Comparison of ENCODE assay signal across 24 cellular contexts in genomic region chr4:102339018-102339417, GRCh38. TPM values are rescaled to one million over a fixed set of nuclear protein-coding genes. Genes with fewer than 3 reads are reported as not detected.
DNase-seq lines count a peak whose midpoint lies in the region; ATAC-seq and TF ChIP-seq lines count a peak whose summit lies in the region.
"Had no signal": no experiment of that assay in that cellular context is flagged by ENCODE, and none has a peak within 500 bp of the region (broad histone marks: within the 10 kb centered on the region; RNA-seq: fewer than 3 reads in every experiment).

No MANE protein-coding gene starts in this region.

- H3K4me1 ChIP-seq in Caco-2 = peaks cover 27% of the 10 kb centered on the region
- peaks cover 78% of the 10 kb centered on the region for H3K4me1 ChIP-seq in Loucy (ENCODE audit: insufficient read depth, low read length, poor library complexity, severe bottlenecking)
- peaks cover 10% of the 10 kb centered on the region for H3K4me1 ChIP-seq in endodermal cell (ENCODE audit: control insufficient read depth, insufficient read depth, low read length)
- peaks cover 7% of the 10 kb centered on the region for H3K4me1 ChIP-seq in ovary (ENCODE audit: insufficient read depth)
- H3K4me1 ChIP-seq: BE2C, Peyer's patch had no signal

- POLR2A ChIA-PET in Caco-2 (lab: Charles Lee) = no interaction called here

- H3K4me2 ChIP-seq in Loucy (ENCODE audit: low read depth, low read length, poor library complexity, severe bottlenecking) = peak overlapping the region; percentile 93

- intact Hi-C loops in Caco-2 (cut with micrococcal nuclease; ENCODE audit: unreplicated experiment) = no loop called here
- intact Hi-C loops in ovary (cut with DNase I) = no loop called here

- H3K9me3 ChIP-seq in Caco-2 = no peaks in the 10 kb centered on the region
- H3K9me3 ChIP-seq in Loucy (ENCODE audit: insufficient read depth, low read depth, low read length) = no peaks in the 10 kb centered on the region
- no peaks in the 10 kb centered on the region for H3K9me3 ChIP-seq in endodermal cell (ENCODE audit: control insufficient read depth, low read length)
- H3K9me3 ChIP-seq in ovary = no peaks in the 10 kb centered on the region
- H3K9me3 ChIP-seq: BE2C, Peyer's patch had no signal

- no peak overlapping the region for H3K4me3 Mint-ChIP-seq in Caco-2 (ENCODE audit: unreplicated experiment)
- no peak overlapping the region for H3K4me3 Mint-ChIP-seq in endodermal cell
- H3K4me3 Mint-ChIP-seq: CD14-positive monocyte, IgD-negative memory B cell had no signal

- CTCF ChIA-PET in Caco-2 (lab: Charles Lee) = no interaction called here

- no peak for TF ChIP-seq POLR2A in ovary (IDR thresholded peaks at IDR 0.05)

- no peak overlapping the region for H2AFZ ChIP-seq in Loucy (ENCODE audit: low read length)

- H3K27ac Mint-ChIP-seq in Caco-2 (ENCODE audit: unreplicated experiment) = no peak overlapping the region
- H3K27ac Mint-ChIP-seq in endodermal cell = peak overlapping the region; percentile 20
- H3K27ac Mint-ChIP-seq: IgD-negative memory B cell had no signal

- no TSS peak for BruUV-seq in Caco-2 (replicated peaks; lab: Mats Ljungman, UMichigan)

- H4K20me1 ChIP-seq in Loucy (ENCODE audit: insufficient read depth, low read length, poor library complexity, severe bottlenecking) = peaks cover 95% of the 10 kb centered on the region

- H3K9me3 Mint-ChIP-seq in Caco-2 (ENCODE audit: unreplicated experiment) (no peaks in the 10 kb centered on the region), endodermal cell (no peaks in the 10 kb centered on the region)
- H3K9me3 Mint-ChIP-seq: CD14-positive monocyte, IgD-negative memory B cell had no signal

- peak; percentile 41 to 52 for DNase-seq in Caco-2
- no peak for DNase-seq in endodermal cell
- peak; percentile 67 for DNase-seq in islet precursor cell
- no peak for DNase-seq in ovary
- no peak for DNase-seq in NCI-H510A (lab: John Stamatoyannopoulos, UW)
- DNase-seq: 8988T, ACHN, BE2C, Karpas-422, NCI-H1105, NCI-H146, NCI-H1930, NCI-H446, NCI-H526, Peyer's patch, SIG-M5, SW 1271 had no signal

- H3K36me3 ChIP-seq in Caco-2 (ENCODE audit: control insufficient read depth, insufficient read depth, low read length) = no peaks in the 10 kb centered on the region
- no peaks in the 10 kb centered on the region for H3K36me3 ChIP-seq in Loucy (ENCODE audit: insufficient read depth, low read length)
- peaks cover 3% of the 10 kb centered on the region for H3K36me3 ChIP-seq in endodermal cell (ENCODE audit: control insufficient read depth, insufficient read depth, low read length)
- H3K36me3 ChIP-seq in ovary = no peaks in the 10 kb centered on the region
- H3K36me3 ChIP-seq: BE2C, Peyer's patch had no signal

- H3K36me3 Mint-ChIP-seq in Caco-2 (ENCODE audit: insufficient read depth, unreplicated experiment) (peaks cover 4% of the 10 kb centered on the region), endodermal cell (ENCODE audit: low read depth) (no peaks in the 10 kb centered on the region)

- H3K27ac ChIP-seq in endodermal cell (ENCODE audit: low read depth, low read length) (no peak overlapping the region), ovary (no peak overlapping the region)
- H3K27ac ChIP-seq: Peyer's patch, SK-N-MC had no signal

- H3K27me3 Mint-ChIP-seq in Caco-2 (ENCODE audit: insufficient read depth, unreplicated experiment) (no peaks in the 10 kb centered on the region), endodermal cell (ENCODE audit: insufficient read depth) (no peaks in the 10 kb centered on the region)

- H3K27me3 ChIP-seq in Caco-2 (replicated peaks; ENCODE audit: control insufficient read depth, insufficient read depth, low read length) = no peaks in the 10 kb centered on the region
- H3K27me3 ChIP-seq in Loucy (ENCODE audit: insufficient read depth, low read length, poor library complexity, severe bottlenecking) = no peaks in the 10 kb centered on the region
- no peaks in the 10 kb centered on the region for H3K27me3 ChIP-seq in endodermal cell (ENCODE audit: control insufficient read depth, insufficient read depth, low read length, poor library complexity, severe bottlenecking)
- H3K27me3 ChIP-seq in ovary = no peaks in the 10 kb centered on the region
- H3K27me3 ChIP-seq: BE2C, Peyer's patch had no signal

- peaks cover 2% of the 10 kb centered on the region; the same call in 1 of the 2 replicates for H3F3A ChIP-seq in Loucy (ENCODE audit: low read depth)

- TF ChIP-seq EP300 in ovary (IDR thresholded peaks at IDR 0.05) = no peak

- peaks cover 9% of the 10 kb centered on the region for H3K4me1 Mint-ChIP-seq in Caco-2 (ENCODE audit: low read depth, unreplicated experiment)
- H3K4me1 Mint-ChIP-seq in endodermal cell = peaks cover 70% of the 10 kb centered on the region

- H3K4me3 ChIP-seq in Caco-2 (ENCODE audit: low read depth, low read length) (no peak overlapping the region), Loucy (ENCODE audit: low read length, poor library complexity, severe bottlenecking) (peak overlapping the region; percentile 81), endodermal cell (ENCODE audit: low read length) (no peak overlapping the region), ovary (no peak overlapping the region)
- H3K4me3 ChIP-seq: Peyer's patch, SK-N-MC had no signal

- H3K9ac ChIP-seq in Loucy (ENCODE audit: low read depth, low read length, poor library complexity, severe bottlenecking) (peak overlapping the region; percentile 22), endodermal cell (ENCODE audit: extremely low read depth, low read length, poor library complexity, severe bottlenecking) (no peak overlapping the region)

- peaks cover 100% of the 10 kb centered on the region for H3K79me2 ChIP-seq in Loucy (ENCODE audit: insufficient read depth, low read length)

- 90% methylated on average over 1 of the region's 1 CpG; no CpG with 5 or more reads in 1 of the 2 experiments for WGBS in endodermal cell (ENCODE audit: insufficient coverage in 1 of 2, insufficient read length in 1 of 2), 2 experiments
- 90 to 100% (median 96%) methylated on average over 1 of the region's 1 CpG for WGBS in ovary, 3 donors

- ATAC-seq in GM18873 (IDR thresholded peaks at IDR 0.05; ENCODE audit: low FRiP score, unreplicated experiment) (no peak), HG03439 (IDR thresholded peaks at IDR 0.05; ENCODE audit: unreplicated experiment) (no peak)
- ATAC-seq: HCT116 had no signal

- H3K9me2 ChIP-seq in Loucy (replicated peaks; ENCODE audit: low read depth, low read length) = no peaks in the 10 kb centered on the region

- TF ChIP-seq CTCF in Caco-2 (IDR thresholded peaks at IDR 0.05; ENCODE audit: insufficient read depth in 1 of 2, low read depth in 1 of 2, low read length in 1 of 2, severe bottlenecking in 1 of 2, unreplicated experiment in 1 of 2) (no peak), Loucy (conservative IDR thresholded peaks at IDR 0.05; ENCODE audit: low read length) (no peak), endodermal cell (conservative IDR thresholded peaks at IDR 0.05) (no peak), ovary (IDR thresholded peaks at IDR 0.05) (no peak)

RNA-seq across cellular contexts. Expression of gene SLC39A8, which starts 6.3 kb away (rescaled TPM):
- 14.1 and 15.5 TPM in 2 replicates for total RNA-seq in Caco-2 (2022)
- 10 to 100 TPM; 64.4 to 76.4 TPM for total RNA-seq in endodermal cell
- polyA plus RNA-seq in endodermal cell (2013, experiment 1 of 2) = 21.4 TPM
- 20.1 TPM for polyA plus RNA-seq in endodermal cell (2013, experiment 2 of 2)
- 10 to 100 TPM; 15.6 to 28.7 (median 22.0) TPM for total RNA-seq in ovary
- polyA plus RNA-seq in ovary = 10 to 100 TPM; 11.5 to 14.1 TPM

Comparison
In these comparisons a context has a peak if more than half of its experiments do, and no peak if none do; other contexts are left out.
1. DNase-seq: peak in Caco-2 (2 of 2) and islet precursor cell (single experiment); none in endodermal cell (single experiment), ovary (0 of 5) and NCI-H510A (single experiment).